In genomic region chr17:67594115-67594878, GRCh38 we compare ENCODE assay signal across 12 cellular contexts.
DNase-seq lines count a peak whose midpoint lies in the region; ATAC-seq and TF ChIP-seq lines count a peak whose summit lies in the region.
"Had no signal": no experiment of that assay in that cellular context is flagged by ENCODE, and none has a peak within 500 bp of the region (broad histone marks: within the 10 kb centered on the region; RNA-seq: fewer than 3 reads in every experiment).

No MANE protein-coding gene starts in this region.

- no peaks in the 10 kb centered on the region for H3K27me3 ChIP-seq in CD4-positive, alpha-beta T cell (ENCODE audit: control insufficient read depth, insufficient read depth, low read length)
- no peaks in the 10 kb centered on the region for H3K27me3 ChIP-seq in hepatocyte
- no peaks in the 10 kb centered on the region for H3K27me3 ChIP-seq in A673 (replicated peaks; ENCODE audit: insufficient read depth, low read depth, low read length, poor library complexity)

- no peaks in the 10 kb centered on the region for H3K27me3 Mint-ChIP-seq in CD4-positive, alpha-beta T cell
- H3K27me3 Mint-ChIP-seq: IgD-negative memory B cell had no signal

- H3K27ac Mint-ChIP-seq in CD4-positive, alpha-beta T cell = peak overlapping the region; percentile 4

- TF ChIP-seq CTCF in CD4-positive, alpha-beta T cell (IDR thresholded peaks at IDR 0.05) = no peak
- TF ChIP-seq CTCF in hepatocyte (IDR thresholded peaks at IDR 0.05; ENCODE audit: poor library complexity) (no peak), A673 (conservative IDR thresholded peaks at IDR 0.05; ENCODE audit: low read depth, low read length) (no peak)

- H3K4me1 Mint-ChIP-seq in CD4-positive, alpha-beta T cell (ENCODE audit: low read depth) = peaks cover 6% of the 10 kb centered on the region

- no peaks in the 10 kb centered on the region for H3K9me2 ChIP-seq in hepatocyte (replicated peaks; ENCODE audit: insufficient read depth)

- no peaks in the 10 kb centered on the region for H3K36me3 ChIP-seq in hepatocyte (replicated peaks; ENCODE audit: insufficient read depth, low read depth)
- H3K36me3 ChIP-seq in A673 (ENCODE audit: insufficient read depth, low read length, poor library complexity, severe bottlenecking) = no peaks in the 10 kb centered on the region
- H3K36me3 ChIP-seq: left ventricle myocardium inferior had no signal

- CTCF ChIA-PET in CD4-positive, alpha-beta T cell (lab: Charles Lee) = interaction anchor here (2.3 kb wide), 1 partner anchor 220 kb away, joined by 7 read pairs; no protein-coding TSS in a partner anchor
- CTCF ChIA-PET in A673 (lab: Charles Lee) = no interaction called here

- no peaks in the 10 kb centered on the region for H3K9me3 Mint-ChIP-seq in CD4-positive, alpha-beta T cell
- H3K9me3 Mint-ChIP-seq: IgD-negative memory B cell had no signal

- no peaks in the 10 kb centered on the region for H3K4me1 ChIP-seq in hepatocyte (ENCODE audit: insufficient read depth)
- no peaks in the 10 kb centered on the region for H3K4me1 ChIP-seq in A673 (ENCODE audit: insufficient read depth, low read length, poor library complexity, severe bottlenecking)
- H3K4me1 ChIP-seq: left ventricle myocardium inferior had no signal

- 77% methylated on average over 7 of the region's 7 CpGs for WGBS in hepatocyte (ENCODE audit: low lambda C conversion rate, missing lambda C conversion rate)

- no peak overlapping the region for H3K4me3 Mint-ChIP-seq in CD4-positive, alpha-beta T cell

- no peak for DNase-seq in CD4-positive, alpha-beta T cell
- DNase-seq in hepatocyte (ENCODE audit: low spot score) (peak; percentile 28), A673 (ENCODE audit: low spot score) (no peak), NCI-H345 treated with DMSO at 0.1 percent for 48 hours (lab: John Stamatoyannopoulos, UW; ENCODE audit: unreplicated experiment) (no peak)
- DNase-seq in activated CD4-positive, alpha-beta T cell treated with anti-CD3 and anti-CD28 coated beads, Interleukin-2, amount 50 U/mL, for 48 hours = no peak
- DNase-seq: HCEC 1CT, left ventricle myocardium inferior, NCI-H82 had no signal

- no peaks in the 10 kb centered on the region for H3K9me3 ChIP-seq in CD4-positive, alpha-beta T cell (ENCODE audit: control insufficient read depth, low read length)
- H3K9me3 ChIP-seq in hepatocyte (ENCODE audit: low read depth) (no peaks in the 10 kb centered on the region), A673 (ENCODE audit: low read depth, low read length, poor library complexity, severe bottlenecking) (no peaks in the 10 kb centered on the region)
- H3K9me3 ChIP-seq: left ventricle myocardium inferior had no signal

- POLR2A ChIA-PET in CD4-positive, alpha-beta T cell (lab: Charles Lee) = no interaction called here
- POLR2A ChIA-PET in A673 (lab: Charles Lee; ENCODE audit: low non-redundant PET) = no interaction called here

- H3K79me2 ChIP-seq in hepatocyte = no peaks in the 10 kb centered on the region

- H3K36me3 Mint-ChIP-seq in CD4-positive, alpha-beta T cell (ENCODE audit: low read depth) = peaks cover 46% of the 10 kb centered on the region

- H3K4me3 ChIP-seq in hepatocyte (no peak overlapping the region), A673 (ENCODE audit: low read depth, low read length, poor library complexity, severe bottlenecking) (no peak overlapping the region)
- H3K4me3 ChIP-seq: left ventricle myocardium inferior had no signal

- no peak overlapping the region for H3K4me2 ChIP-seq in hepatocyte

- H3K27ac ChIP-seq in CD4-positive, alpha-beta T cell (ENCODE audit: low read depth, low read length) = no peak overlapping the region
- H3K27ac ChIP-seq in hepatocyte (no peak overlapping the region), A673 (ENCODE audit: low read depth, low read length, poor library complexity, severe bottlenecking) (no peak overlapping the region)
- H3K27ac ChIP-seq: left ventricle myocardium inferior had no signal

- no peaks in the 10 kb centered on the region for H4K20me1 ChIP-seq in hepatocyte (ENCODE audit: insufficient read depth, poor library complexity, severe bottlenecking)

- ATAC-seq in CD4-positive, alpha-beta T cell (ENCODE audit: poor library complexity) = no peak
- ATAC-seq in GM19452 (IDR thresholded peaks at IDR 0.05; ENCODE audit: unreplicated experiment) (peak; percentile 69), HG03442 (IDR thresholded peaks at IDR 0.05; ENCODE audit: unreplicated experiment) (peak; percentile 52), HG03378 (IDR thresholded peaks at IDR 0.05; ENCODE audit: unreplicated experiment) (no peak)

- BruUV-seq in A673 (replicated peaks; lab: Mats Ljungman, UMichigan) = no TSS peak

- H2AFZ ChIP-seq in hepatocyte = no peak overlapping the region

- intact Hi-C loops in CD4-positive, alpha-beta T cell (cut with DNase I, micrococcal nuclease) = no loop called here
- intact Hi-C loops in A673 (cut with micrococcal nuclease; ENCODE audit: unreplicated experiment) = no loop called here

Comparison
In these comparisons a context has a peak if more than half of its experiments do, and no peak if none do; other contexts are left out.
1. ATAC-seq: peak in GM19452 (single experiment) and HG03442 (single experiment); none in CD4-positive, alpha-beta T cell (single experiment) and HG03378 (single experiment).